ENCODE assay signal across 2 cellular contexts in genomic region chr11:11677672-11678356, GRCh38.
A peak's percentile ranks its signal among the peaks of the same experiment; 100 is the strongest.
TF ChIP-seq lines count a peak whose summit lies in the region.

No MANE protein-coding gene starts in this region.

TF ChIP-seq in HEK293, 187 proteins besides CTCF, POLR2A, EP300 and RAD21 (continued from another document):
- 0 out of 2 replicates have a peak, but pooled peaks have one; percentile 29 for TF ChIP-seq ATF2 (tag by site-specific recombination; IDR thresholded peaks at IDR 0.05; ENCODE audit: low read depth)

TF ChIP-seq in H1, 55 proteins besides CTCF, POLR2A, EP300 and RAD21 (continued from another document):
- TF ChIP-seq CHD7 (IDR thresholded peaks at IDR 0.05; ENCODE audit: insufficient replicate concordance, low read length) (no peak), ATF2 (IDR thresholded peaks at IDR 0.05; ENCODE audit: low read length) (no peak), CBX5 (IDR thresholded peaks at IDR 0.05; ENCODE audit: low read depth, low read length) (no peak), RBBP5 (IDR thresholded peaks at IDR 0.05; ENCODE audit: borderline replicate concordance, low read depth, low read length) (no peak), JUND (IDR thresholded peaks at IDR 0.05; ENCODE audit: low read length) (no peak), YY1 (IDR thresholded peaks at IDR 0.05; ENCODE audit: low read depth, low read length) (no peak), JUN (IDR thresholded peaks at IDR 0.05; ENCODE audit: low read depth, low read length) (no peak), TAF7 (optimal IDR thresholded peaks at IDR 0.05; ENCODE audit: borderline replicate concordance, low read depth, low read length) (no peak), TEAD4 (IDR thresholded peaks at IDR 0.05; ENCODE audit: low read depth, low read length) (no peak), BCL11A (IDR thresholded peaks at IDR 0.05; ENCODE audit: low read depth in 2 of 2, low read length in 2 of 2) (no peak)
